Comparison of ENCODE assay signal across 19 cellular contexts in genomic region chr9:77826621-77827020, GRCh38.
"Had no signal": no experiment of that assay in that cellular context is flagged by ENCODE, and none has a peak within 500 bp of the region (broad histone marks: within the 10 kb centered on the region; RNA-seq: fewer than 3 reads in every experiment).

No MANE protein-coding gene starts in this region.

- H3K36me3 ChIP-seq: esophagus squamous epithelium, gastrocnemius medialis, heart right ventricle, left ventricle myocardium inferior, stomach, uterus had no signal

- H3K27me3 ChIP-seq: esophagus squamous epithelium, gastrocnemius medialis, heart right ventricle, stomach, uterus had no signal

- H3K9me3 ChIP-seq: esophagus squamous epithelium, gastrocnemius medialis, heart right ventricle, left ventricle myocardium inferior, stomach, uterus had no signal

- DNase-seq: activated CD4-positive, alpha-beta T cell treated with anti-CD3 and anti-CD28 coated beads for 4 hours; activated CD8-positive, alpha-beta memory T cell treated with anti-CD3 and anti-CD28 coated beads, Interleukin-2, amount 50 U/mL, for 4 hours; activated CD8-positive, alpha-beta T cell treated with anti-CD3 and anti-CD28 coated beads for 36 hours; activated gamma-delta T cell treated with Interleukin-2 at 50 U/mL for 16 hours; activated naive CD8-positive, alpha-beta T cell treated with anti-CD3 and anti-CD28 coated beads, Interleukin-2, amount 10 ng/mL, durations not matched to agents 7 days and 5 days; activated T-cell treated with anti-CD3 and anti-CD28 coated beads, Interleukin-2, amount 50 U/mL, for 72 hours; anterior cingulate cortex; esophagus squamous epithelium; gastrocnemius medialis; heart right ventricle; islet precursor cell; left ventricle myocardium inferior; mesendoderm; stomach; T1000; uterus had no signal

- H3K27ac ChIP-seq: esophagus squamous epithelium, left ventricle myocardium inferior, parathyroid adenoma, skin epidermis, stomach, VCaP had no signal

- H3K4me3 ChIP-seq: esophagus squamous epithelium, gastrocnemius medialis, heart right ventricle, left ventricle myocardium inferior, skin epidermis, stomach, uterus had no signal

- ATAC-seq: activated CD8-positive, alpha-beta T cell treated with anti-CD3 and anti-CD28 coated beads for 36 hours; activated T-cell treated with anti-CD3 and anti-CD28 coated beads, Interleukin-2, amount 50 U/mL, for 72 hours had no signal
